In genomic region chr12:108840605-108841328, GRCh38 we compare ENCODE assay signal across 12 cellular contexts. TPM values are rescaled to one million over a fixed set of nuclear protein-coding genes. Genes with fewer than 3 reads are reported as not detected.
DNase-seq lines count a peak whose midpoint lies in the region; ATAC-seq and TF ChIP-seq lines count a peak whose summit lies in the region.
"Had no signal": no experiment of that assay in that cellular context is flagged by ENCODE, and none has a peak within 500 bp of the region (broad histone marks: within the 10 kb centered on the region; RNA-seq: fewer than 3 reads in every experiment).

No MANE protein-coding gene starts in this region.

- no peak overlapping the region for H3K4me3 ChIP-seq in mammary epithelial cell (replicated peaks in 1 of 3; ENCODE audit: insufficient read depth in 1 of 3, low read depth in 2 of 3, low read length in 3 of 3)

- dilution Hi-C loops in mammary epithelial cell (cut with HindIII; ENCODE audit: low sequenced_read_pairs): no loop called here

- ATAC-seq in stimulated activated naive CD8-positive, alpha-beta T cell treated with anti-CD3 and anti-CD28 coated beads, Interleukin-15, Interleukin-2, amounts not matched to agents 100 U/mL and 50 U/mL, for 24 hours: no peak
- ATAC-seq in natural killer cell: no peak

- no TSS peak for BruUV-seq in mammary epithelial cell (replicated peaks; lab: Mats Ljungman, UMichigan)

- intact Hi-C loops in mammary epithelial cell (cut with micrococcal nuclease) (no loop called here), natural killer cell (cut with micrococcal nuclease) (no loop called here)

- no peak for DNase-seq in stimulated activated naive CD8-positive, alpha-beta T cell treated with anti-CD3 and anti-CD28 coated beads, Interleukin-15, Interleukin-2, amounts not matched to agents 100 U/mL and 50 U/mL, for 24 hours
- DNase-seq in mammary epithelial cell (no peak), natural killer cell (no peak), amniotic stem cell (lab: John Stamatoyannopoulos, UW) (no peak), NCI-H2081 (lab: John Stamatoyannopoulos, UW) (no peak), NCI-H526 treated with DMSO at 0.1 percent for 48 hours (lab: John Stamatoyannopoulos, UW) (no peak), epidermal melanocyte (ENCODE audit: insufficient read length, low spot score) (no peak)
- DNase-seq: Calu3; stimulated activated CD4-positive, alpha-beta T cell treated with anti-CD3 and anti-CD28 coated beads, Interleukin-2, amount 100 ng/mL, for 48 hours had no signal

- peaks cover 80% of the 10 kb centered on the region for H3K79me2 ChIP-seq in mammary epithelial cell (ENCODE audit: insufficient read depth, low read length)

- peaks cover 8% of the 10 kb centered on the region for H3K36me3 ChIP-seq in mammary epithelial cell (ENCODE audit: insufficient read depth, low read length)

- peak overlapping the region; percentile 30 for H3K27ac Mint-ChIP-seq in stimulated activated naive CD8-positive, alpha-beta T cell treated with anti-CD3 and anti-CD28 coated beads, Interleukin-15, Interleukin-2, amounts not matched to agents 100 ng/mL and 50 ng/mL, for 24 hours
- H3K27ac Mint-ChIP-seq in natural killer cell: peak overlapping the region; percentile 98 to 99

- TF ChIP-seq CTCF in mammary epithelial cell (conservative IDR thresholded peaks at IDR 0.05 in 1 of 2, IDR thresholded peaks at IDR 0.05 in 1 of 2; ENCODE audit: extremely low read depth in 1 of 2, insufficient read depth in 1 of 2, low read depth in 1 of 2, low read length in 2 of 2): no peak
- TF ChIP-seq CTCF in natural killer cell (IDR thresholded peaks at IDR 0.05): no peak

- no peaks in the 10 kb centered on the region for H3K9me3 Mint-ChIP-seq in stimulated activated naive CD8-positive, alpha-beta T cell treated with anti-CD3 and anti-CD28 coated beads, Interleukin-15, Interleukin-2, amounts not matched to agents 100 ng/mL and 50 ng/mL, for 24 hours
- H3K9me3 Mint-ChIP-seq in natural killer cell: no peaks in the 10 kb centered on the region

- peaks cover 45% of the 10 kb centered on the region for H3K4me1 Mint-ChIP-seq in stimulated activated naive CD8-positive, alpha-beta T cell treated with anti-CD3 and anti-CD28 coated beads, Interleukin-15, Interleukin-2, amounts not matched to agents 100 ng/mL and 50 ng/mL, for 24 hours (ENCODE audit: low read depth)
- H3K4me1 Mint-ChIP-seq in natural killer cell: peaks cover 58 to 63% of the 10 kb centered on the region in 2 donors

- H2AFZ ChIP-seq in mammary epithelial cell (ENCODE audit: low read depth, low read length): no peak overlapping the region

- H3K36me3 Mint-ChIP-seq in stimulated activated naive CD8-positive, alpha-beta T cell treated with anti-CD3 and anti-CD28 coated beads, Interleukin-15, Interleukin-2, amounts not matched to agents 100 ng/mL and 50 ng/mL, for 24 hours (ENCODE audit: low read depth): peaks cover 27% of the 10 kb centered on the region
- no peaks in the 10 kb centered on the region for H3K36me3 Mint-ChIP-seq in natural killer cell

- H3K27me3 Mint-ChIP-seq in stimulated activated naive CD8-positive, alpha-beta T cell treated with anti-CD3 and anti-CD28 coated beads, Interleukin-15, Interleukin-2, amounts not matched to agents 100 ng/mL and 50 ng/mL, for 24 hours: no peaks in the 10 kb centered on the region
- H3K27me3 Mint-ChIP-seq in natural killer cell (ENCODE audit: low read depth in 2 of 2): no peaks in the 10 kb centered on the region

- 39% methylated on average over 20 of the region's 20 CpGs for WGBS in mammary epithelial cell (ENCODE audit: low coverage, missing lambda C conversion rate)

- CTCF ChIA-PET in mammary epithelial cell (lab: Charles Lee; ENCODE audit: low non-redundant PET): no interaction called here

- H3K4me3 Mint-ChIP-seq in stimulated activated naive CD8-positive, alpha-beta T cell treated with anti-CD3 and anti-CD28 coated beads, Interleukin-15, Interleukin-2, amounts not matched to agents 100 ng/mL and 50 ng/mL, for 24 hours: no peak overlapping the region
- H3K4me3 Mint-ChIP-seq in natural killer cell: no peak overlapping the region

- H3K9ac ChIP-seq in mammary epithelial cell (ENCODE audit: insufficient read depth, low read length): no peak overlapping the region

- no peak overlapping the region for H3K4me2 ChIP-seq in mammary epithelial cell (ENCODE audit: insufficient read depth, low read depth, low read length)

- H3K27ac ChIP-seq in mammary epithelial cell (ENCODE audit: insufficient read depth, low read depth, low read length): peak overlapping the region; percentile 97

- H3K4me1 ChIP-seq in mammary epithelial cell (ENCODE audit: insufficient read depth, low read length): peaks cover 63% of the 10 kb centered on the region

- H4K20me1 ChIP-seq in mammary epithelial cell (ENCODE audit: insufficient read depth, low read length): no peaks in the 10 kb centered on the region

- no peaks in the 10 kb centered on the region for H3K9me3 ChIP-seq in mammary epithelial cell (replicated peaks; ENCODE audit: insufficient read depth, low read length)

- in situ Hi-C loops in mammary epithelial cell (cut with MboI; ENCODE audit: low sequenced_read_pairs in 2 of 2): no loop called here

- no peaks in the 10 kb centered on the region for H3K27me3 ChIP-seq in mammary epithelial cell (ENCODE audit: insufficient read depth, low read length)

RNA-seq across cellular contexts. Expression of gene SSH1, which starts 16.6 kb away (rescaled TPM):
- 10 to 100 TPM; 29.3 to 88.6 TPM for total RNA-seq in mammary epithelial cell
- 20.8 TPM for polyA plus RNA-seq in mammary epithelial cell
- 43.7 TPM for polyA minus RNA-seq in mammary epithelial cell
- total RNA-seq in natural killer cell: 10 to 100 TPM; 57.4 to 74.1 (median 66.6) TPM

RNA-seq across cellular contexts. Expression of gene DAO, which starts 39.1 kb away (rescaled TPM):
- total RNA-seq in mammary epithelial cell (not detected), natural killer cell (not detected)
- not detected for polyA plus RNA-seq in mammary epithelial cell
- not detected for polyA minus RNA-seq in mammary epithelial cell
- total RNA-seq: bronchial epithelial cell, Calu3, kidney epithelial cell had no signal
